19 cellular contexts compared by ENCODE assay signal in genomic region chr4:110682311-110682710, GRCh38. TPM values are rescaled to one million over a fixed set of nuclear protein-coding genes. Genes with fewer than 3 reads are reported as not detected.
DNase-seq lines count a peak whose midpoint lies in the region; ATAC-seq and TF ChIP-seq lines count a peak whose summit lies in the region.
"Had no signal": no experiment of that assay in that cellular context is flagged by ENCODE, and none has a peak within 500 bp of the region (broad histone marks: within the 10 kb centered on the region; RNA-seq: fewer than 3 reads in every experiment).

No MANE protein-coding gene starts in this region.

- CTCF ChIA-PET in A673 (lab: Charles Lee): no interaction called here

- POLR2A ChIA-PET in A673 (lab: Charles Lee; ENCODE audit: low non-redundant PET): no interaction called here

- H3K4me3 ChIP-seq in A673 (ENCODE audit: low read depth, low read length, poor library complexity, severe bottlenecking) (no peak overlapping the region), fibroblast of mammary gland (ENCODE audit: control insufficient read depth, low read depth, low read length) (no peak overlapping the region)
- H3K4me3 ChIP-seq: A549, BLaER1 had no signal

- ATAC-seq in GM18520 (IDR thresholded peaks at IDR 0.05; ENCODE audit: unreplicated experiment): no peak
- no peak for ATAC-seq in HG03108 (IDR thresholded peaks at IDR 0.05; ENCODE audit: unreplicated experiment)
- ATAC-seq in HG02588 (IDR thresholded peaks at IDR 0.05; ENCODE audit: unreplicated experiment): no peak
- ATAC-seq: A549 had no signal

- H3K36me3 ChIP-seq in A673 (ENCODE audit: insufficient read depth, low read length, poor library complexity, severe bottlenecking): no peaks in the 10 kb centered on the region
- H3K36me3 ChIP-seq: BLaER1 had no signal

- intact Hi-C loops in A673 (cut with micrococcal nuclease; ENCODE audit: unreplicated experiment): no loop called here

- H3K27ac ChIP-seq in A673 (ENCODE audit: low read depth, low read length, poor library complexity, severe bottlenecking): no peak overlapping the region
- H3K27ac ChIP-seq: 22Rv1, A549, BLaER1, HL-60, KMS-11 had no signal

- no TSS peak for BruUV-seq in A673 (replicated peaks; lab: Mats Ljungman, UMichigan)

- no peaks in the 10 kb centered on the region for H3K4me1 ChIP-seq in A673 (ENCODE audit: insufficient read depth, low read length, poor library complexity, severe bottlenecking)
- H3K4me1 ChIP-seq: BLaER1 had no signal

- in situ Hi-C loops in GM13976 (cut with MboI; ENCODE audit: low sequenced_read_pairs, unreplicated experiment): no loop called here

- H3K9me3 ChIP-seq in A673 (ENCODE audit: low read depth, low read length, poor library complexity, severe bottlenecking): no peaks in the 10 kb centered on the region
- H3K9me3 ChIP-seq: A549, BLaER1 had no signal

- no peak for TF ChIP-seq CTCF in A673 (conservative IDR thresholded peaks at IDR 0.05; ENCODE audit: low read depth, low read length)
- TF ChIP-seq CTCF in fibroblast of mammary gland (conservative IDR thresholded peaks at IDR 0.05; ENCODE audit: control insufficient read depth, insufficient read depth, low read depth, low read length): no peak
- TF ChIP-seq CTCF in GM13976 (IDR thresholded peaks at IDR 0.05; ENCODE audit: borderline replicate concordance, control extremely low read depth, extremely low read depth, insufficient read depth, missing control alignments): no peak

- H3K27me3 ChIP-seq in A673 (replicated peaks; ENCODE audit: insufficient read depth, low read depth, low read length, poor library complexity): no peaks in the 10 kb centered on the region
- H3K27me3 ChIP-seq: BLaER1 had no signal

- DNase-seq in A673 (ENCODE audit: low spot score) (peak; percentile 34), GM04504 (ENCODE audit: low read depth) (peak; percentile 63), NCI-H69 (lab: John Stamatoyannopoulos, UW) (peak; percentile 16), fibroblast of mammary gland (ENCODE audit: low read depth) (peak; percentile 76), GM13976 (ENCODE audit: low spot score) (no peak)
- DNase-seq: AML-193; CD4-positive, alpha-beta memory T cell; DMS153; DMS79; GDM1; HCEC 1CT had no signal

RNA-seq across cellular contexts. Expression of gene PITX2, which starts 59.4 kb away (rescaled TPM):
- 0.90 and 2.0 TPM in 2 replicates for total RNA-seq in A673 (2021)
- total RNA-seq: CD4-positive, alpha-beta memory T cell had no signal
